In genomic region chr15:23877502-23878412, GRCh38 we compare ENCODE assay signal across 9 cellular contexts.
DNase-seq lines count a peak whose midpoint lies in the region; ATAC-seq and TF ChIP-seq lines count a peak whose summit lies in the region.
"Had no signal": no experiment of that assay in that cellular context is flagged by ENCODE, and none has a peak within 500 bp of the region (broad histone marks: within the 10 kb centered on the region; RNA-seq: fewer than 3 reads in every experiment).

No MANE protein-coding gene starts in this region.

- POLR2A ChIA-PET in AG04450 (lab: Yijun Ruan, JAX): no interaction called here

- peak; percentile 76 for ATAC-seq in GM19463 (IDR thresholded peaks at IDR 0.05; ENCODE audit: unreplicated experiment)
- ATAC-seq in right lobe of liver: peak; percentile 75 to 86 (median 81)
- no peak for ATAC-seq in GM21515 (IDR thresholded peaks at IDR 0.05; ENCODE audit: unreplicated experiment)

- H3K4me1 ChIP-seq in right lobe of liver: no peaks in the 10 kb centered on the region

- intact Hi-C loops in right lobe of liver (cut with DNase I): loop anchor here in 1 of 2 donors (10.0 kb wide), 1 partner anchor 233 kb away; the partner anchor contains the start of gene MAGEL2

- no peaks in the 10 kb centered on the region for H3K36me3 ChIP-seq in right lobe of liver

- CTCF ChIA-PET in AG04450 (lab: Charles Lee): interaction anchor here (0.6 to 1.0 kb wide), 3 partner anchors 203 to 380 kb away, joined by 3 to 4 read pairs (median 4); no protein-coding TSS in a partner anchor

- no peak overlapping the region for H3K27ac Mint-ChIP-seq in type B pancreatic cell

- H3K9me3 ChIP-seq in AG04450 (ENCODE audit: control insufficient read depth, insufficient read depth, low read length) (peaks cover 11% of the 10 kb centered on the region), right lobe of liver (no peaks in the 10 kb centered on the region)

- DNase-seq in AG04450 (ENCODE audit: low read depth, low spot score): no peak
- DNase-seq in NCI-H69 (lab: John Stamatoyannopoulos, UW): peak; percentile 79
- peak; percentile 8 for DNase-seq in cerebellar cortex (ENCODE audit: low spot score)
- DNase-seq in right lobe of liver: peak; percentile 46 to 67 (median 52)
- peak; percentile 76 for DNase-seq in type B pancreatic cell (ENCODE audit: extremely low spot score, unreplicated experiment)
- DNase-seq in COLO829 (ENCODE audit: low spot score): no peak

- H3K9me3 Mint-ChIP-seq in type B pancreatic cell: no peaks in the 10 kb centered on the region

- H3K4me3 Mint-ChIP-seq in type B pancreatic cell: peak overlapping the region; percentile 60
- H3K4me3 Mint-ChIP-seq: central memory CD8-positive, alpha-beta T cell had no signal

- H3K27ac ChIP-seq in AG04450 (ENCODE audit: low read depth, low read length) (no peak overlapping the region), right lobe of liver (no peak overlapping the region)

- peaks cover 3% of the 10 kb centered on the region for H3K27me3 Mint-ChIP-seq in type B pancreatic cell
- H3K27me3 Mint-ChIP-seq: central memory CD8-positive, alpha-beta T cell had no signal

- H3K36me3 Mint-ChIP-seq in type B pancreatic cell: no peaks in the 10 kb centered on the region

- no peak for TF ChIP-seq POLR2A in right lobe of liver (IDR thresholded peaks at IDR 0.05)

- H3K4me1 Mint-ChIP-seq in type B pancreatic cell (ENCODE audit: unreplicated experiment): no peaks in the 10 kb centered on the region
- H3K4me1 Mint-ChIP-seq: central memory CD8-positive, alpha-beta T cell had no signal

- 24% methylated on average over 23 of the region's 36 CpGs for WGBS in right lobe of liver (ENCODE audit: insufficient coverage, low coverage, low lambda C conversion rate, missing lambda C conversion rate)

- no peak overlapping the region for H3K4me3 ChIP-seq in AG04450 (ENCODE audit: low read depth, low read length)
- H3K4me3 ChIP-seq in right lobe of liver: no peak overlapping the region

- TF ChIP-seq CTCF in AG04450 (IDR thresholded peaks at IDR 0.05; ENCODE audit: low read depth, low read length) (peak; percentile 40), right lobe of liver (IDR thresholded peaks at IDR 0.05) (peak in 3 of 4 donors; percentile 49 to 61 (median 55)), type B pancreatic cell (conservative IDR thresholded peaks at IDR 0.05) (peak; percentile 85)

- H3K27me3 ChIP-seq in AG04450 (ENCODE audit: control insufficient read depth, insufficient read depth, low read length): no peaks in the 10 kb centered on the region
- no peaks in the 10 kb centered on the region for H3K27me3 ChIP-seq in right lobe of liver

Comparison
In these comparisons a context has a peak if more than half of its experiments do, and no peak if none do; other contexts are left out.
1. DNase-seq: peak in NCI-H69 (single experiment), cerebellar cortex (single experiment), right lobe of liver (3 of 3) and type B pancreatic cell (single experiment); none in AG04450 (single experiment) and COLO829 (single experiment).
2. Peak in every context shown above with its lines, with median percentiles within 50 percentile points of each other: CTCF ChIP-seq.